Comparison of ENCODE assay signal across 1 cellular context in genomic region chr12:8949525-8950286, GRCh38.
TF ChIP-seq lines count a peak whose summit lies in the region.

TSS of gene M6PR (minus strand) at chr12:8949645. CDS start at chr12:8946404, 3,241 bp downstream.

TF ChIP-seq in K562, 482 proteins besides CTCF, POLR2A, EP300 and RAD21 (continued from another document and continues in another):
- TF ChIP-seq MCM2 (IDR thresholded peaks at IDR 0.05; ENCODE audit: low read depth) (no peak), ZNF12 (CRISPR knock-in tag; IDR thresholded peaks at IDR 0.05) (no peak), TBP (optimal IDR thresholded peaks at IDR 0.05; ENCODE audit: low read depth, low read length) (peak; percentile 73), ZBTB12 (CRISPR knock-in tag; IDR thresholded peaks at IDR 0.05) (peak; percentile 86), ZSCAN32 (CRISPR knock-in tag; IDR thresholded peaks at IDR 0.05) (no peak), AFF1 (IDR thresholded peaks at IDR 0.05; ENCODE audit: low read depth in 1 of 2, partially characterized antibody in 2 of 2) (peak; percentile 30 to 69), MCM3 (IDR thresholded peaks at IDR 0.05) (no peak), HNRNPLL (IDR thresholded peaks at IDR 0.05; ENCODE audit: low read depth, low read length, poor library complexity, severe bottlenecking) (peak; percentile 56), KDM1A (IDR thresholded peaks at IDR 0.05) (no peak), TFE3 (CRISPR knock-in tag; IDR thresholded peaks at IDR 0.05) (0 out of 2 replicates have a peak, but pooled peaks have one; percentile 1), TCF3 (CRISPR knock-in tag; IDR thresholded peaks at IDR 0.05) (no peak; the same call in 1 of the 2 replicates), RFX7 (CRISPR knock-in tag; IDR thresholded peaks at IDR 0.05) (no peak), ZNF146 (CRISPR knock-in tag; IDR thresholded peaks at IDR 0.05; ENCODE audit: unreplicated experiment) (no peak), L3MBTL2 (IDR thresholded peaks at IDR 0.05) (peak; percentile 94), ZBTB43 (CRISPR knock-in tag; IDR thresholded peaks at IDR 0.05) (no peak; the same call in 1 of the 2 replicates), MTA1 (IDR thresholded peaks at IDR 0.05; ENCODE audit: borderline replicate concordance) (peak; percentile 63; the same call in 1 of the 2 replicates), TAF1 (IDR thresholded peaks at IDR 0.05; ENCODE audit: control insufficient read depth, extremely low read depth, insufficient read depth, low read length, severe bottlenecking) (peak; percentile 76), PRMT5 (CRISPR knock-in tag; IDR thresholded peaks at IDR 0.05) (no peak), NCOA4 (IDR thresholded peaks at IDR 0.05; ENCODE audit: partially characterized antibody) (no peak), POLR2G (IDR thresholded peaks at IDR 0.05; ENCODE audit: low read depth, low read length) (peak; percentile 90), ZNF407 (IDR thresholded peaks at IDR 0.05; ENCODE audit: low read depth) (no peak), ARID3A (IDR thresholded peaks at IDR 0.05; ENCODE audit: borderline replicate concordance, low read depth, low read length) (no peak), NCOA2 (IDR thresholded peaks at IDR 0.05; ENCODE audit: partially characterized antibody in 2 of 2) (no peak), ATF3 (IDR thresholded peaks at IDR 0.05) (no peak), ATF3 (CRISPR knock-in tag; conservative IDR thresholded peaks at IDR 0.05) (no peak), ZNF239 (CRISPR knock-in tag; IDR thresholded peaks at IDR 0.05) (no peak), MTA2 (IDR thresholded peaks at IDR 0.05; ENCODE audit: low read depth) (no peak), FOXJ3 (CRISPR knock-in tag; IDR thresholded peaks at IDR 0.05) (no peak), ZNF140 (CRISPR knock-in tag; IDR thresholded peaks at IDR 0.05) (no peak), PCBP1 (IDR thresholded peaks at IDR 0.05; ENCODE audit: low read depth, low read length, poor library complexity, severe bottlenecking) (no peak), RBM25 (IDR thresholded peaks at IDR 0.05; ENCODE audit: low read depth, low read length, severe bottlenecking) (no peak), STAT5A (IDR thresholded peaks at IDR 0.05; ENCODE audit: borderline replicate concordance, low read length) (no peak), ASH1L (IDR thresholded peaks at IDR 0.05; ENCODE audit: borderline replicate concordance, low read depth, partially characterized antibody) (peak; percentile 45), KLF13 (tag; IDR thresholded peaks at IDR 0.05; ENCODE audit: borderline replicate concordance, low read depth) (no peak), ATF1 (CRISPR knock-in tag; IDR thresholded peaks at IDR 0.05) (no peak), ATF1 (tag; IDR thresholded peaks at IDR 0.05) (peak; percentile 94), RFX5 (IDR thresholded peaks at IDR 0.05; ENCODE audit: low read depth, low read length) (no peak), TEAD1 (CRISPR knock-in tag; IDR thresholded peaks at IDR 0.05) (peak in 1 of 2 experiments; percentile 28; a peak in 2 of 4 replicates), SIN3A (IDR thresholded peaks at IDR 0.05; ENCODE audit: borderline replicate concordance in 2 of 2, control insufficient read depth in 1 of 2, low read depth in 2 of 2, low read length in 2 of 2) (peak in 1 of 2 experiments; percentile 88; a peak in 1 of 4 replicates), BRD9 (IDR thresholded peaks at IDR 0.05; ENCODE audit: low read depth, partially characterized antibody) (peak; percentile 23), MBD2 (IDR thresholded peaks at IDR 0.05; ENCODE audit: borderline replicate concordance, low read depth) (no peak), RAD51 (IDR thresholded peaks at IDR 0.05; ENCODE audit: borderline replicate concordance, low read depth) (peak; percentile 91), TCF7 (IDR thresholded peaks at IDR 0.05; ENCODE audit: borderline replicate concordance) (no peak), TAF9B (IDR thresholded peaks at IDR 0.05; ENCODE audit: partially characterized antibody) (peak; percentile 40), ZNF695 (CRISPR knock-in tag; IDR thresholded peaks at IDR 0.05) (no peak), C11orf30 (IDR thresholded peaks at IDR 0.05; ENCODE audit: low read depth) (0 out of 2 replicates have a peak, but pooled peaks have one; percentile 50)
